In the genomic region with DNA sequence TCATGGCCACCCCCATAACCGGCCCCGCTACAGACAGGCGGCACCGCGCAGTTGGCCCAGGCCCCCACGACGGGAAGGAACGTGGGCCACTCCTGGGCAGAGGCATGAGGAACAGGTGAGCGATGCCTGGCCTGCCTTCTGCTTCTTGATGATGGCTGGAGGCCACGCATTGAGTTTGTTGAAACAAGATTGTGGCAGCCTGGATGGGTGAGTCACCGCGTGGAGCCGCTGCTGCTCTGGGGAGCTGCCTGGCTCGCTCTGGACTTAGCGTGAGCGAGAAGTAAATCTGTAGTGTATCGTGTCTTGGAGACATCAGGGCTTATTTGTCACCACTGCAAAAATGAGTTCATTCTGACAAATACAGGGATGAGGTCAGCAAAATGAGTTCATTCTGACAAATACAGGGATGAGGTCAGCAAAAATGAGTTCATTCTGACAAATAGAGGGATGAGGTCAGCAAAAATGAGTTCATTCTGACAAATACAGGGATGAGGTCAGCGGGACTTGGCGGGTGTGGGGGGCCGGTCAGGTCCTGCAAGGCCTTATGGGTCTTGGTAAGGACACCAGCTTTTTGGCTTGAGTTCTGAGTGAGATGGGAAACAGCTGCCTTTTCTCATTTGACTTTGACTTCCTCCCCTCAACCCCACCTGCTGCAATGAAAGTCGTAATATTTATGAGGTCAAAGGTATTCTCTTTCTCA, we compare ENCODE assay signal across 8 cellular contexts.
DNase-seq lines count a peak whose midpoint lies in the region; ATAC-seq and TF ChIP-seq lines count a peak whose summit lies in the region.

No MANE protein-coding gene starts in this region.

- no peak for TF ChIP-seq EP300 in tibial nerve (IDR thresholded peaks at IDR 0.05)

- peak; percentile 6 for DNase-seq in SIG-M5 treated with dmso at 0.1 percent for 504 hours (lab: John Stamatoyannopoulos, UW; ENCODE audit: unreplicated experiment)
- DNase-seq in SIG-M5 (lab: John Stamatoyannopoulos, UW) = no peak
- DNase-seq in NCI-H460 (ENCODE audit: extremely low read depth, low read depth) = peak; percentile 37
- DNase-seq in dermis blood vessel endothelial cell = peak; percentile 91
- peak; percentile 29 for DNase-seq in skeletal muscle cell (ENCODE audit: low read depth)
- no peak for DNase-seq in tibial nerve (ENCODE audit: low spot score in 2 of 2)
- DNase-seq in NCI-H510A (lab: John Stamatoyannopoulos, UW) = no peak

- TF ChIP-seq CTCF in tibial nerve (IDR thresholded peaks at IDR 0.05) = no peak

- no peak for ATAC-seq in GM21619 (IDR thresholded peaks at IDR 0.05; ENCODE audit: unreplicated experiment)

- no peaks in the 10 kb centered on the region for H3K27me3 ChIP-seq in tibial nerve

- H3K27ac ChIP-seq in tibial nerve = peak overlapping the region in 2 of 4 donors; percentile 12 to 63

- no peaks in the 10 kb centered on the region for H3K36me3 ChIP-seq in tibial nerve

- peaks cover 0 to 19% (median 6%) of the 10 kb centered on the region in 4 donors for H3K4me1 ChIP-seq in tibial nerve

- H3K9me3 ChIP-seq in tibial nerve = no peaks in the 10 kb centered on the region

- no peak overlapping the region for H3K4me3 ChIP-seq in skeletal muscle cell (ENCODE audit: low read depth, low read length)
- no peak overlapping the region for H3K4me3 ChIP-seq in tibial nerve

- no peak for TF ChIP-seq POLR2A in tibial nerve (IDR thresholded peaks at IDR 0.05)

- 83 to 86% methylated on average over 21 of the region's 21 CpGs for WGBS in tibial nerve, 2 donors

Comparison
In these comparisons a context has a peak if more than half of its experiments do, and no peak if none do; other contexts are left out.
1. DNase-seq: peak in SIG-M5 treated with dmso at 0.1 percent for 504 hours (single experiment), NCI-H460 (single experiment), dermis blood vessel endothelial cell (single experiment) and skeletal muscle cell (single experiment); none in SIG-M5 (single experiment), tibial nerve (0 of 2) and NCI-H510A (single experiment).